In genomic region chr1:154992721-154993571, GRCh38 we compare ENCODE assay signal across 6 cellular contexts. TPM values are rescaled to one million over a fixed set of nuclear protein-coding genes. Genes with fewer than 3 reads are reported as not detected.
DNase-seq lines count a peak whose midpoint lies in the region; TF ChIP-seq lines count a peak whose summit lies in the region.

No MANE protein-coding gene starts in this region.

- no peak overlapping the region for H3K9ac ChIP-seq in subcutaneous abdominal adipose tissue (ENCODE audit: low read length in 5 of 5)

- DNase-seq in cardiac muscle cell (ENCODE audit: low read depth in 1 of 2, low spot score in 1 of 2): peak in 1 of 2 donors; percentile 64
- DNase-seq in cardiac septum (ENCODE audit: low spot score): no peak
- DNase-seq in astrocyte of the cerebellum (ENCODE audit: low read depth): no peak
- no peak for DNase-seq in NCI-H187 treated with DMSO at 0.1 percent for 48 hours (lab: John Stamatoyannopoulos, UW)
- no peak for DNase-seq in SJCRH30

- in situ Hi-C loops in astrocyte of the cerebellum (cut with HindIII; ENCODE audit: low sequenced_read_pairs): no loop called here

- H3K36me3 ChIP-seq in cardiac muscle cell (peaks cover 4% of the 10 kb centered on the region), subcutaneous abdominal adipose tissue (ENCODE audit: control insufficient read depth in 5 of 5, insufficient read depth in 5 of 5, low read length in 5 of 5) (peaks cover 0 to 38% (median 29%) of the 10 kb centered on the region in 5 donors), SJCRH30 (peaks cover 6% of the 10 kb centered on the region; the same call in 1 of the 2 replicates)

- H3K4me1 ChIP-seq in cardiac muscle cell (ENCODE audit: low read depth): no peaks in the 10 kb centered on the region
- peaks cover 0 to 31% (median 12%) of the 10 kb centered on the region in 5 donors for H3K4me1 ChIP-seq in subcutaneous abdominal adipose tissue (ENCODE audit: control insufficient read depth in 5 of 5, insufficient read depth in 5 of 5, low read length in 5 of 5)
- no peaks in the 10 kb centered on the region for H3K4me1 ChIP-seq in SJCRH30

- no peaks in the 10 kb centered on the region for H3K27me3 ChIP-seq in cardiac muscle cell
- no peaks in the 10 kb centered on the region for H3K27me3 ChIP-seq in subcutaneous abdominal adipose tissue (ENCODE audit: control insufficient read depth in 5 of 5, insufficient read depth in 4 of 5, low read length in 5 of 5)
- no peaks in the 10 kb centered on the region for H3K27me3 ChIP-seq in SJCRH30

- TF ChIP-seq CTCF in cardiac muscle cell (IDR thresholded peaks at IDR 0.05; ENCODE audit: low read depth, low read length): peak; percentile 27
- TF ChIP-seq CTCF in astrocyte of the cerebellum (IDR thresholded peaks at IDR 0.05; ENCODE audit: low read depth, low read length, missing control alignments): peak; percentile 18

- H3K27ac ChIP-seq in cardiac muscle cell: peak overlapping the region; percentile 48
- H3K27ac ChIP-seq in subcutaneous abdominal adipose tissue (ENCODE audit: low read depth, low read length): peak overlapping the region; percentile 57
- no peak overlapping the region for H3K27ac ChIP-seq in SJCRH30

- intact Hi-C loops in cardiac septum (cut with DNase I): no loop called here

- H3K4me3 ChIP-seq in cardiac muscle cell: no peak overlapping the region
- no peak overlapping the region for H3K4me3 ChIP-seq in astrocyte of the cerebellum (ENCODE audit: low read depth, low read length)
- no peak overlapping the region for H3K4me3 ChIP-seq in subcutaneous abdominal adipose tissue (ENCODE audit: low read depth in 1 of 5, low read length in 5 of 5)
- H3K4me3 ChIP-seq in SJCRH30: no peak overlapping the region

- no peaks in the 10 kb centered on the region for H3K9me3 ChIP-seq in cardiac muscle cell (ENCODE audit: low read depth)
- no peaks in the 10 kb centered on the region for H3K9me3 ChIP-seq in subcutaneous abdominal adipose tissue (ENCODE audit: control insufficient read depth in 5 of 5, low read length in 5 of 5)
- no peaks in the 10 kb centered on the region for H3K9me3 ChIP-seq in SJCRH30 (replicated peaks)

RNA-seq across cellular contexts. Expression of gene LENEP, which starts 0.4 kb away (rescaled TPM):
- total RNA-seq in cardiac muscle cell (not detected in 2 replicates), cardiac septum (not detected)
- 0.72 TPM in 1 of 2 replicates, not detected in the other for polyA plus RNA-seq in cardiac muscle cell
- not detected in 2 replicates for total RNA-seq in SJCRH30 (2014; rRNA removed; shearing (Covaris generic))

RNA-seq across cellular contexts. Expression of gene ZBTB7B, which starts 9.7 kb away (rescaled TPM):
- total RNA-seq in cardiac muscle cell (25.5 and 25.6 TPM in 2 replicates), cardiac septum (41.9 TPM)
- 4.6 and 4.7 TPM in 2 replicates for polyA plus RNA-seq in cardiac muscle cell
- 4.8 and 5.6 TPM in 2 replicates for total RNA-seq in SJCRH30 (2014; rRNA removed; shearing (Covaris generic))

RNA-seq across cellular contexts. Expression of gene FLAD1, which starts 9.8 kb away (rescaled TPM):
- total RNA-seq in cardiac muscle cell: 34.3 and 39.7 TPM in 2 replicates
- polyA plus RNA-seq in cardiac muscle cell: 59.2 and 60.8 TPM in 2 replicates
- total RNA-seq in cardiac septum: 22.2 TPM
- total RNA-seq in SJCRH30 (2014; rRNA removed; shearing (Covaris generic)): 25.6 and 28.0 TPM in 2 replicates

RNA-seq across cellular contexts. Expression of gene CKS1B, which starts 18.5 kb away (rescaled TPM):
- total RNA-seq in cardiac muscle cell (52.9 and 96.5 TPM in 2 replicates), cardiac septum (16.0 TPM)
- polyA plus RNA-seq in cardiac muscle cell: 157 and 337 TPM in 2 replicates
- total RNA-seq in SJCRH30 (2014; rRNA removed; shearing (Covaris generic)): 299 and 303 TPM in 2 replicates

RNA-seq across cellular contexts. Expression of gene SHC1, which starts 22.4 kb away (rescaled TPM):
- total RNA-seq in cardiac muscle cell (80.0 and 80.3 TPM in 2 replicates), cardiac septum (70.5 TPM)
- polyA plus RNA-seq in cardiac muscle cell: 66.8 and 70.7 TPM in 2 replicates
- total RNA-seq in SJCRH30 (2014; rRNA removed; shearing (Covaris generic)): 102 and 110 TPM in 2 replicates
